Comparison of ENCODE assay signal across 9 cellular contexts in genomic region chr7:24722386-24723177, GRCh38. TPM values are rescaled to one million over a fixed set of nuclear protein-coding genes. Genes with fewer than 3 reads are reported as not detected.
DNase-seq lines count a peak whose midpoint lies in the region; ATAC-seq and TF ChIP-seq lines count a peak whose summit lies in the region.
"Had no signal": no experiment of that assay in that cellular context is flagged by ENCODE, and none has a peak within 500 bp of the region (broad histone marks: within the 10 kb centered on the region; RNA-seq: fewer than 3 reads in every experiment).

No MANE protein-coding gene starts in this region.

- H3K27me3 ChIP-seq in PC-3 (ENCODE audit: low read length) (no peaks in the 10 kb centered on the region), sigmoid colon (no peaks in the 10 kb centered on the region)

- ATAC-seq in PC-3 = peak; percentile 59

- CTCF ChIA-PET in PC-3 (lab: Charles Lee) = no interaction called here

- DNase-seq in DMS53 (lab: John Stamatoyannopoulos, UW) (peak; percentile 63), DMS53 treated with DMSO at 0.1 percent for 48 hours (lab: John Stamatoyannopoulos, UW; ENCODE audit: unreplicated experiment) (no peak), PC-3 (peak; percentile 54), fibroblast of the aortic adventitia (ENCODE audit: low read depth) (peak; percentile 57), posterior cingulate gyrus (peak in 6 of 10 donors; percentile 42 to 87 (median 52)), sigmoid colon (no peak), GDM1 (lab: John Stamatoyannopoulos, UW) (no peak), OCI-M2 (lab: John Stamatoyannopoulos, UW; ENCODE audit: unreplicated experiment) (no peak)
- DNase-seq: AML-193 had no signal

- no peaks in the 10 kb centered on the region for H3K9me2 ChIP-seq in PC-3 (replicated peaks; ENCODE audit: low read length)

- WGBS in sigmoid colon, 2 donors = 84 to 87% methylated on average over 19 of the region's 19 CpGs

- H4K20me1 ChIP-seq in PC-3 (ENCODE audit: low read length) = no peaks in the 10 kb centered on the region

- no peak overlapping the region for H3K4me3 ChIP-seq in PC-3 (ENCODE audit: low read length)
- H3K4me3 ChIP-seq in fibroblast of the aortic adventitia (ENCODE audit: low read depth, low read length) = no peak overlapping the region
- H3K4me3 ChIP-seq in sigmoid colon = no peak overlapping the region

- H3K9me3 ChIP-seq in PC-3 (ENCODE audit: low read length) = no peaks in the 10 kb centered on the region
- no peaks in the 10 kb centered on the region for H3K9me3 ChIP-seq in sigmoid colon

- BruUV-seq in PC-3 (replicated peaks; lab: Mats Ljungman, UMichigan) = no TSS peak

- H2AFZ ChIP-seq in PC-3 (ENCODE audit: low read length) = no peak overlapping the region

- H3K36me3 ChIP-seq in PC-3 (ENCODE audit: low read depth, low read length) = no peaks in the 10 kb centered on the region
- H3K36me3 ChIP-seq in sigmoid colon = no peaks in the 10 kb centered on the region

- H3K4me1 ChIP-seq in PC-3 (ENCODE audit: insufficient read depth, low read length) (peaks cover 12% of the 10 kb centered on the region), sigmoid colon (no peaks in the 10 kb centered on the region)

- no peak for TF ChIP-seq POLR2A in sigmoid colon (IDR thresholded peaks at IDR 0.05)

- POLR2A ChIA-PET in PC-3 (lab: Charles Lee; ENCODE audit: unreplicated experiment) = no interaction called here

- no peaks in the 10 kb centered on the region for H3F3A ChIP-seq in PC-3 (ENCODE audit: low read length, unreplicated experiment)

- H3K9ac ChIP-seq in PC-3 (ENCODE audit: low read length) = no peak overlapping the region

- TF ChIP-seq CTCF in PC-3 (conservative IDR thresholded peaks at IDR 0.05; ENCODE audit: low read depth, low read length) (peak; percentile 53), fibroblast of the aortic adventitia (IDR thresholded peaks at IDR 0.05; ENCODE audit: insufficient read depth, low read length) (peak; percentile 31), sigmoid colon (IDR thresholded peaks at IDR 0.05) (peak in 1 of 4 experiments; percentile 9)

- H3K27ac ChIP-seq in PC-3 (ENCODE audit: low read length) (peak overlapping the region; percentile 43; the same call in 1 of the 2 replicates), sigmoid colon (no peak overlapping the region)

- intact Hi-C loops in PC-3 (cut with micrococcal nuclease) (loop anchor here (1.0 kb wide), 1 partner anchor 320 kb away; no protein-coding TSS in a partner anchor), posterior cingulate gyrus (cut with DNase I) (no loop called here), sigmoid colon (cut with DNase I) (no loop called here)

- H3K4me2 ChIP-seq in PC-3 (ENCODE audit: low read length) = peak overlapping the region; percentile 57; the same call in 1 of the 2 replicates

- no peak for TF ChIP-seq EP300 in sigmoid colon (IDR thresholded peaks at IDR 0.05)

- no peaks in the 10 kb centered on the region for H3K79me2 ChIP-seq in PC-3 (ENCODE audit: low read length)

RNA-seq across cellular contexts. Expression of gene GSDME, which starts 34.7 kb away (rescaled TPM):
- total RNA-seq in PC-3 (2014; rRNA removed) (12.0 and 16.6 TPM in 2 replicates), fibroblast of the aortic adventitia (ENCODE audit: low replicate concordance) (43.3 and 59.9 TPM in 2 replicates), sigmoid colon (10 to 100 TPM in 3 of 4 donors, 1 to 10 TPM in 1; 7.1 to 11.9 (median 11.0) TPM)
- polyA plus RNA-seq in sigmoid colon = 1 to 10 TPM; 1.6 to 4.2 (median 2.6) TPM

Comparison
In these comparisons a context has a peak if more than half of its experiments do, and no peak if none do; other contexts are left out.
1. DNase-seq: peak in DMS53 (single experiment), PC-3 (single experiment), fibroblast of the aortic adventitia (single experiment) and posterior cingulate gyrus (6 of 10); none in DMS53 treated with DMSO at 0.1 percent for 48 hours (single experiment), sigmoid colon (single experiment), GDM1 (single experiment) and OCI-M2 (single experiment).